In the genomic region with DNA sequence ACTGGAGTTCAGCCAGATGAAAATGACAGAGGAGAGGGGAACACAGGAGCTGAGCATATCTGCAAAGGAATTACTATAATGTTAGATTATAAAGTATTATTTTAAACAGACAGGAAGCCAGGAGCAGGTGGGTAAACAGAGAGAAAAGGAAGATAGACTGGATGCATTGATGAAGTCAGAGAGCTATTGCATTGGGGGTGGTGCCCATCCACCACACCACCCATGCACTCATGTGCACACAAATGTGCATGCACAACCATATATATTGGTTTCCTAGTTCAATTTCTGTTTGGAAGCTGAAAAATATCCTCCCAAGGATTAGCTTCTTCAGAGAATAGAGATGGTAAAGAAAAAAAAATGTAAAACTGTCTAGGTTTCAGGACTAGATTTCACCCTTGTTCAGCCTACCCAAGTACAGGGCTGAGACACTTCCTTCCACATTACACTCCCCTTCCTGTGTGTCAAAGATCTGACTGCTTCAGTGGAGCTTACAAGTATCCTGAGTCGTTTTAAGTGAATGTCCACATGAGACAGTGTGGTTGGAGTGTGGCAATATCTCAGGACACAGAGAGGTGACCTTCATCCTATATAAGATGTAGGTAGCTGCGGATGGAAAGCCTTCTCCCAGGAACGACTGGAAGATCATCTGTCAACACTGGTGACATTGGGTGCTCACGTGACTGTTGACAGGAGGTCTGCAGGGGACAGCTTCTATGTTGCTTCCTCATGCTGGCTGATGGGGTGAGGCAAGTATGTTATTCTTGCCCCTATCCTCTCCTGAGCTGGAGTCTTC, we compare ENCODE assay signal across 8 cellular contexts. TPM values are rescaled to one million over a fixed set of nuclear protein-coding genes. Genes with fewer than 3 reads are reported as not detected.
DNase-seq lines count a peak whose midpoint lies in the region; ATAC-seq and TF ChIP-seq lines count a peak whose summit lies in the region.
"Had no signal": no experiment of that assay in that cellular context is flagged by ENCODE, and none has a peak within 500 bp of the region (broad histone marks: within the 10 kb centered on the region; RNA-seq: fewer than 3 reads in every experiment).

No MANE protein-coding gene starts in this region.

- H4K91ac ChIP-seq in mesenchymal stem cell (ENCODE audit: low read length): no peak overlapping the region

- no peak overlapping the region for H3K23ac ChIP-seq in mesenchymal stem cell (ENCODE audit: low read length in 2 of 2)

- no peak overlapping the region for H2AK5ac ChIP-seq in mesenchymal stem cell (ENCODE audit: low read length, severe bottlenecking)

- no peak overlapping the region for H2BK12ac ChIP-seq in mesenchymal stem cell (ENCODE audit: low read length in 2 of 2)

- no peak overlapping the region for H3K14ac ChIP-seq in mesenchymal stem cell (ENCODE audit: low read length in 2 of 2)

- H3K27ac ChIP-seq in HL-60 (replicated peaks) (no peak overlapping the region), mesenchymal stem cell (ENCODE audit: low read length, poor library complexity, severe bottlenecking) (no peak overlapping the region), WERI-Rb-1 (no peak overlapping the region)

- H2BK5ac ChIP-seq in mesenchymal stem cell (ENCODE audit: low read depth, low read length, poor library complexity, severe bottlenecking): no peak overlapping the region

- H3K36me3 ChIP-seq in mesenchymal stem cell (ENCODE audit: control insufficient read depth in 1 of 2, insufficient read depth in 2 of 2, low read depth in 1 of 2, low read length in 2 of 2): no peaks in the 10 kb centered on the region
- H3K36me3 ChIP-seq in WERI-Rb-1: no peaks in the 10 kb centered on the region

- H2BK120ac ChIP-seq in mesenchymal stem cell (ENCODE audit: low read depth, low read length): no peak overlapping the region

- H4K8ac ChIP-seq in mesenchymal stem cell (ENCODE audit: low read length): no peak overlapping the region

- H2AFZ ChIP-seq in mesenchymal stem cell (ENCODE audit: low read depth, low read length): no peak overlapping the region

- no peaks in the 10 kb centered on the region for H3K27me3 Mint-ChIP-seq in activated B cell treated with CpG ODN at 0.5 μM for 24 hours

- H3K4me3 ChIP-seq in HL-60 (replicated peaks; ENCODE audit: insufficient read depth, low read length): no peak overlapping the region
- no peak overlapping the region for H3K4me3 ChIP-seq in mesenchymal stem cell (ENCODE audit: insufficient read depth in 1 of 2, low read depth in 1 of 2, low read length in 2 of 2)
- no peak overlapping the region for H3K4me3 ChIP-seq in WERI-Rb-1 (ENCODE audit: low read depth, low read length)

- H3K9me3 ChIP-seq in mesenchymal stem cell (ENCODE audit: control insufficient read depth, low read length): no peaks in the 10 kb centered on the region
- H3K9me3 ChIP-seq in WERI-Rb-1 (ENCODE audit: severe bottlenecking): no peaks in the 10 kb centered on the region

- no peak overlapping the region for H3K18ac ChIP-seq in mesenchymal stem cell (ENCODE audit: low read depth in 1 of 2, low read length in 2 of 2)

- H3K9ac ChIP-seq in mesenchymal stem cell (ENCODE audit: low read length): peak overlapping the region; percentile 36

- H3K4ac ChIP-seq in mesenchymal stem cell (ENCODE audit: low read depth in 1 of 2, low read length in 2 of 2): no peak overlapping the region

- peaks cover 20% of the 10 kb centered on the region for H3K4me1 Mint-ChIP-seq in activated B cell treated with CpG ODN at 0.5 μM for 24 hours
- H3K4me1 Mint-ChIP-seq: natural killer cell had no signal

- POLR2A ChIA-PET in activated B cell treated with CpG ODN at 0.5 μM for 24 hours (lab: Charles Lee): interaction anchor here (0.7 to 2.3 kb wide), 6 partner anchors 12 to 128 kb away, joined by 3 to 21 read pairs (median 10); a partner anchor contains a TSS

- in situ Hi-C loops in G401 (cut with HindIII; ENCODE audit: low sequenced_read_pairs): no loop called here

- H3K9me3 Mint-ChIP-seq in activated B cell treated with CpG ODN at 0.5 μM for 24 hours: no peaks in the 10 kb centered on the region
- H3K9me3 Mint-ChIP-seq: natural killer cell had no signal

- H3K27me3 ChIP-seq in HL-60 (ENCODE audit: insufficient read depth, poor library complexity, severe bottlenecking): no peaks in the 10 kb centered on the region
- peaks cover 0 to 5% of the 10 kb centered on the region in 2 experiments for H3K27me3 ChIP-seq in mesenchymal stem cell (ENCODE audit: control insufficient read depth in 1 of 2, insufficient read depth in 1 of 2, low read length in 2 of 2)
- no peaks in the 10 kb centered on the region for H3K27me3 ChIP-seq in WERI-Rb-1 (ENCODE audit: insufficient read depth, low read depth, severe bottlenecking)

- intact Hi-C loops in activated B cell treated with CpG ODN at 0.5 μM for 24 hours (cut with micrococcal nuclease): no loop called here

- no peaks in the 10 kb centered on the region for H3K36me3 Mint-ChIP-seq in activated B cell treated with CpG ODN at 0.5 μM for 24 hours (ENCODE audit: low read depth)
- H3K36me3 Mint-ChIP-seq: natural killer cell had no signal

- H2BK15ac ChIP-seq in mesenchymal stem cell (ENCODE audit: low read depth, poor library complexity, severe bottlenecking): no peak overlapping the region

- no peak overlapping the region for H3K4me2 ChIP-seq in mesenchymal stem cell (ENCODE audit: low read length, poor library complexity, severe bottlenecking)

- CTCF ChIA-PET in activated B cell treated with CpG ODN at 0.5 μM for 24 hours (lab: Charles Lee): interaction anchor here (0.8 to 7.5 kb wide), 25 partner anchors 10 to 394 kb away, joined by 3 to 331 read pairs (median 11); a partner anchor contains a TSS

- 40% methylated on average over 4 of the region's 4 CpGs for WGBS in mesenchymal stem cell

- H3K4me1 ChIP-seq in mesenchymal stem cell (ENCODE audit: control insufficient read depth, insufficient read depth, low read depth, low read length): no peaks in the 10 kb centered on the region

- peak overlapping the region; percentile 42 for H3K4me3 Mint-ChIP-seq in activated B cell treated with CpG ODN at 0.5 μM for 24 hours
- H3K4me3 Mint-ChIP-seq: natural killer cell had no signal

- H3K79me1 ChIP-seq in mesenchymal stem cell (replicated peaks; ENCODE audit: low read length, poor library complexity, severe bottlenecking): no peaks in the 10 kb centered on the region

- H3K27ac Mint-ChIP-seq in activated B cell treated with CpG ODN at 0.5 μM for 24 hours: peak overlapping the region; percentile 81
- H3K27ac Mint-ChIP-seq: natural killer cell had no signal

- DNase-seq in ELR (ENCODE audit: low read depth) (peak; percentile 29), HL-60 (ENCODE audit: low read depth in 1 of 2, low spot score in 1 of 2) (peak; percentile 21 to 49), activated B cell treated with CpG ODN at 0.5 μM for 24 hours (no peak), mesenchymal stem cell (peak; percentile 10), WERI-Rb-1 (no peak), D341Med (ENCODE audit: low spot score) (no peak), G401 (ENCODE audit: low spot score) (no peak)
- DNase-seq: natural killer cell had no signal

- ATAC-seq in activated B cell treated with CpG ODN at 0.5 μM for 24 hours (ENCODE audit: low read depth): peak; percentile 56

- TF ChIP-seq CTCF in HL-60 (IDR thresholded peaks at IDR 0.05; ENCODE audit: insufficient read depth, low read length): no peak
- TF ChIP-seq CTCF in activated B cell treated with CpG ODN at 0.5 μM for 24 hours (IDR thresholded peaks at IDR 0.05): no peak
- no peak for TF ChIP-seq CTCF in WERI-Rb-1 (IDR thresholded peaks at IDR 0.05; ENCODE audit: low read depth, low read length)

RNA-seq across cellular contexts. Expression of a gene that starts 12.2 kb away (rescaled TPM):
- total RNA-seq in activated B cell treated with CpG ODN at 0.5 μM for 24 hours: 14.1 and 16.9 TPM in 2 replicates
- polyA plus RNA-seq in mesenchymal stem cell (2013, experiment 1 of 2): 60.0 TPM
- 61.3 TPM for polyA plus RNA-seq in mesenchymal stem cell (2013, experiment 2 of 2)
- 7.3 and 14.1 TPM in 2 replicates for total RNA-seq in G401 (2014; rRNA removed; shearing (Covaris generic))

RNA-seq across cellular contexts. Expression of a gene that starts 40.8 kb away (rescaled TPM):
- 20.6 and 22.1 TPM in 2 replicates for total RNA-seq in activated B cell treated with CpG ODN at 0.5 μM for 24 hours
- polyA plus RNA-seq in mesenchymal stem cell (2013, experiment 1 of 2): 21.2 TPM
- polyA plus RNA-seq in mesenchymal stem cell (2013, experiment 2 of 2): 19.9 TPM
- total RNA-seq in G401 (2014; rRNA removed; shearing (Covaris generic)): 41.4 and 44.6 TPM in 2 replicates

RNA-seq across cellular contexts. Expression of a gene that starts 57.8 kb away (rescaled TPM):
- total RNA-seq in activated B cell treated with CpG ODN at 0.5 μM for 24 hours: 0.55 TPM in 1 of 2 replicates, not detected in the other
- 146 TPM for polyA plus RNA-seq in mesenchymal stem cell (2013, experiment 1 of 2)
- 151 TPM for polyA plus RNA-seq in mesenchymal stem cell (2013, experiment 2 of 2)
- 59.5 and 60.8 TPM in 2 replicates for total RNA-seq in G401 (2014; rRNA removed; shearing (Covaris generic))
- total RNA-seq: natural killer cell had no signal

Comparison
In these comparisons a context has a peak if more than half of its experiments do, and no peak if none do; other contexts are left out.
1. DNase-seq: peak in ELR (single experiment), HL-60 (2 of 2) and mesenchymal stem cell (single experiment); none in activated B cell treated with CpG ODN at 0.5 μM for 24 hours (single experiment), WERI-Rb-1 (single experiment), D341Med (single experiment) and G401 (single experiment).
2. RNA of a gene that starts 57.8 kb away (total RNA-seq): 59.5 to 60.8 TPM in G401; 0.55 TPM in activated B cell treated with CpG ODN at 0.5 μM for 24 hours; every median in the first group is over 10 times any median in the second.